7 cellular contexts compared by ENCODE assay signal in the genomic region with DNA sequence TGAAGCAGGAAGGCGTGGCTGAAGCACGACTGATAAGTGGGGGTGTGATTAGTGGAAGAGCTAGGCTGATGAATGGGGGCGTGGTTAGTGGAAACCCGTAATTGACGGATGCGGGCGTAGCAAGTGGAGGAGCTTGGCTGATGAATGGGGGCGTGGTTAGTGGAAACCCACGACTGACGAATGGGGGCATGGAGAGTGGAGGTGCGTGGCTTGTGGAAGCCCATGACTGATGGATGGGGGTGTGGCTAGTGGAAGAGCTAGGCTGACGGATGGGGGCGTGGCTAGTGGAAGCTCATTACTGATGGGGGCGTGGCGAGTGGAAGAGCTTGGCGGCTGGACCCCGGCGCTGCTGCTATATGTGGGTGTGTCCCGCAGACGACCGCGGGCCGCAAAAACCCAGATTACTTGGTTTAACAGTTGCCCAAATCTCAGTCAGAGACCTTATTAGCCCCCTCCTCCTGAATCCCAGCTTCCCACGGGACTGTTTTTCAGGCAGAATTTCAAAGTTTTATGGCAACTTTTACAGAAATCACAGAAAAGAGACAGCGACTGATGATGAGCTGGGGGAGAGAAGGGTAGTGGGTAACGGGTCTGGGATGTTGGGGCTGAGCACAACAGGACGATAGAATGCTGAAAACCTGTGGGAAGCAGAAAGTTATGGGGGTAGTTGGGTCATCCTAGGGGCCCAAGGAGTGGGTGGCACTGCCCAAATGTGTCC. TPM values are rescaled to one million over a fixed set of nuclear protein-coding genes. Genes with fewer than 3 reads are reported as not detected.
DNase-seq lines count a peak whose midpoint lies in the region; FAIRE-seq and TF ChIP-seq lines count a peak whose summit lies in the region.

No MANE protein-coding gene starts in this region.

- peaks cover 7% of the 10 kb centered on the region for H3F3A ChIP-seq in SU-DHL-6 (ENCODE audit: insufficient read depth)

- H3K27me3 ChIP-seq in SU-DHL-6 (ENCODE audit: low read length): 0 out of 2 replicates have a peak, but pooled peaks cover 2% of the 10 kb centered on the region

- no peaks in the 10 kb centered on the region for H3K9me3 ChIP-seq in SU-DHL-6 (ENCODE audit: insufficient read depth, low read length)

- peak overlapping the region; percentile 5 for H2AFZ ChIP-seq in SU-DHL-6 (ENCODE audit: low read depth, low read length, severe bottlenecking)

- peak; percentile 65 for DNase-seq in GM18507 (ENCODE audit: extremely low spot score, insufficient read length, low read depth)
- DNase-seq in NCI-H1417 treated with DMSO at 0.1 percent for 48 hours (lab: John Stamatoyannopoulos, UW): peak; percentile 93
- DNase-seq in activated naive CD8-positive, alpha-beta T cell treated with anti-CD3 and anti-CD28 coated beads, Interleukin-2, amount 50 U/mL, for 16 hours (ENCODE audit: low read depth, low spot score): peak; percentile 74
- peak; percentile 89 for DNase-seq in cardiac septum (ENCODE audit: low spot score)
- peak; percentile 94 for DNase-seq in posterior vena cava (ENCODE audit: low spot score)
- peak; percentile 96 for DNase-seq in urothelium cell line (ENCODE audit: low spot score)

- H4K20me1 ChIP-seq in SU-DHL-6 (ENCODE audit: low read depth, low read length): no peaks in the 10 kb centered on the region

- FAIRE-seq in GM18507 (lab: Jason Lieb, UNC): peak; percentile 89
- peak; percentile 95 for FAIRE-seq in urothelium cell line (lab: Jason Lieb, UNC)

- H3K4me2 ChIP-seq in SU-DHL-6 (ENCODE audit: low read depth, low read length, poor library complexity, severe bottlenecking): peak overlapping the region; percentile 59

- peak overlapping the region; percentile 32 for H3K4me3 ChIP-seq in SU-DHL-6 (ENCODE audit: insufficient read depth, low read length, poor library complexity, severe bottlenecking)

- H3K9ac ChIP-seq in SU-DHL-6 (ENCODE audit: low read length): peak overlapping the region; percentile 9; the same call in 1 of the 2 replicates

- intact Hi-C loops in cardiac septum (cut with DNase I) (loop anchor here (10.0 kb wide), 1 partner anchor 134 kb away; no protein-coding TSS in a partner anchor), posterior vena cava (cut with DNase I) (loop anchor here in 1 of 2 donors (10.0 kb wide), 1 partner anchor 134 kb away; no protein-coding TSS in a partner anchor)

- no peaks in the 10 kb centered on the region for H3K9me2 ChIP-seq in SU-DHL-6 (replicated peaks; ENCODE audit: insufficient read depth, low read length)

- H3K36me3 ChIP-seq in SU-DHL-6 (ENCODE audit: low read length): no peaks in the 10 kb centered on the region

- H3K79me2 ChIP-seq in SU-DHL-6 (ENCODE audit: insufficient read depth, low read length): no peaks in the 10 kb centered on the region

- TF ChIP-seq CTCF in SU-DHL-6 (IDR thresholded peaks at IDR 0.05; ENCODE audit: insufficient read depth, low read length, poor library complexity, severe bottlenecking): no peak

- no peak overlapping the region for H3K27ac ChIP-seq in SU-DHL-6 (ENCODE audit: low read depth, low read length)

RNA-seq across cellular contexts. Expression of gene MEIS3, which starts 9.0 kb away (rescaled TPM):
- total RNA-seq in cardiac septum (3.7 TPM), posterior vena cava (10 to 100 TPM; 24.3 to 26.0 TPM)

RNA-seq across cellular contexts. Expression of gene SLC8A2, which starts 43.4 kb away (rescaled TPM):
- 0.59 TPM for total RNA-seq in cardiac septum
- total RNA-seq in posterior vena cava: under 1 TPM; 0.56 to 0.67 TPM

RNA-seq across cellular contexts. Expression of gene KPTN, which starts 55.7 kb away (rescaled TPM):
- 5.2 TPM for total RNA-seq in cardiac septum
- total RNA-seq in posterior vena cava: 1 to 10 TPM; 6.5 to 7.9 TPM
